In genomic region chr2:176554107-176555048, GRCh38 we compare ENCODE assay signal across 1 cellular context.
TF ChIP-seq lines count a peak whose summit lies in the region.

No MANE protein-coding gene starts in this region.

TF ChIP-seq in HEK293, 187 proteins besides CTCF, POLR2A, EP300 and RAD21 (continued from another document):
- TF ChIP-seq ZBTB10 (tag by site-specific recombination; IDR thresholded peaks at IDR 0.05) (0 out of 2 replicates have a peak, but pooled peaks have one; percentile 21), ZNF660 (tag by site-specific recombination; IDR thresholded peaks at IDR 0.05) (0 out of 2 replicates have a peak, but pooled peaks have one; percentile 10), ZNF23 (tag by site-specific recombination; IDR thresholded peaks at IDR 0.05; ENCODE audit: borderline replicate concordance) (no peak), ZNF621 (tag by site-specific recombination; IDR thresholded peaks at IDR 0.05) (no peak)
TF ChIP-seq in HEK293: peak in this region for 35.
